Comparison of ENCODE assay signal across 8 cellular contexts in genomic region chr12:10771132-10771733, GRCh38. TPM values are rescaled to one million over a fixed set of nuclear protein-coding genes. Genes with fewer than 3 reads are reported as not detected.
A peak's percentile ranks its signal among the peaks of the same experiment; 100 is the strongest.
DNase-seq lines count a peak whose midpoint lies in the region; ATAC-seq and TF ChIP-seq lines count a peak whose summit lies in the region.

No MANE protein-coding gene starts in this region.

- no peaks in the 10 kb centered on the region for H3K27me3 ChIP-seq in H7 (ENCODE audit: control insufficient read depth, insufficient read depth, low read length)
- H3K27me3 ChIP-seq in RWPE2 (ENCODE audit: insufficient read depth, poor library complexity, severe bottlenecking), result peaks cover 8% of the 10 kb centered on the region
- no peaks in the 10 kb centered on the region for H3K27me3 ChIP-seq in aorta (ENCODE audit: control insufficient read depth in 1 of 2, insufficient read depth in 2 of 2, low read length in 1 of 2)

- no peak for ATAC-seq in RWPE2 (ENCODE audit: low read depth)
- ATAC-seq in GM18520 (IDR thresholded peaks at IDR 0.05; ENCODE audit: unreplicated experiment), result no peak
- no peak for ATAC-seq in aorta (ENCODE audit: low FRiP score)

- H3K4me3 ChIP-seq in H7 (ENCODE audit: insufficient read depth, low read depth, low read length), result no peak overlapping the region
- no peak overlapping the region for H3K4me3 ChIP-seq in RWPE2 (ENCODE audit: severe bottlenecking)
- no peak overlapping the region for H3K4me3 ChIP-seq in foreskin fibroblast (ENCODE audit: low read depth in 1 of 2, low read length in 2 of 2)
- no peak overlapping the region for H3K4me3 ChIP-seq in aorta (ENCODE audit: low read length in 2 of 2)

- H3K27ac ChIP-seq in RWPE2 (ENCODE audit: poor library complexity, severe bottlenecking) (no peak overlapping the region), aorta (ENCODE audit: low read depth in 1 of 2, low read length in 2 of 2) (no peak overlapping the region)

- intact Hi-C loops in aorta (cut with DNase I), result loop anchor here (2.0 to 5.0 kb wide), 3 partner anchors 428 to 716 kb away; no protein-coding TSS in a partner anchor

- WGBS in aorta, 2 donors, result 0% methylated on average over 1 of the region's 1 CpG

- H3K9me3 ChIP-seq in RWPE2 (ENCODE audit: severe bottlenecking) (no peaks in the 10 kb centered on the region), aorta (ENCODE audit: control insufficient read depth, low read length) (no peaks in the 10 kb centered on the region)

- DNase-seq in AML-193 (lab: John Stamatoyannopoulos, UW) (peak; percentile 26 to 63), H7 (peak; percentile 8), RWPE2 (ENCODE audit: low spot score) (no peak), foreskin fibroblast (peak; percentile 14 to 61), renal cortical epithelial cell (ENCODE audit: low read depth) (peak; percentile 23), NCI-H774 (lab: John Stamatoyannopoulos, UW) (no peak), aorta (no peak)

- TF ChIP-seq CTCF in RWPE2 (IDR thresholded peaks at IDR 0.05; ENCODE audit: poor library complexity, severe bottlenecking), result peak; percentile 62
- peak; percentile 48 for TF ChIP-seq CTCF in foreskin fibroblast (IDR thresholded peaks at IDR 0.05; ENCODE audit: low read depth, low read length)

- H3K36me3 ChIP-seq in H7 (replicated peaks; ENCODE audit: control insufficient read depth, insufficient read depth, low read length), result no peaks in the 10 kb centered on the region
- no peaks in the 10 kb centered on the region for H3K36me3 ChIP-seq in RWPE2 (ENCODE audit: low read depth)
- no peaks in the 10 kb centered on the region for H3K36me3 ChIP-seq in aorta (ENCODE audit: control insufficient read depth in 1 of 2, insufficient read depth in 2 of 2, low read length in 1 of 2)

- no peaks in the 10 kb centered on the region for H3K4me1 ChIP-seq in RWPE2 (ENCODE audit: insufficient read depth, poor library complexity, severe bottlenecking)
- no peaks in the 10 kb centered on the region for H3K4me1 ChIP-seq in aorta (ENCODE audit: control insufficient read depth in 1 of 2, insufficient read depth in 2 of 2, low read length in 2 of 2)

RNA-seq across cellular contexts. Expression of gene TAS2R7, which starts 31.2 kb away (rescaled TPM):
- not detected in 2 replicates for total RNA-seq in H7 (2014; rRNA removed; shearing (Covaris generic))
- total RNA-seq in renal cortical epithelial cell (0.20 TPM in 1 of 2 replicates, not detected in the other), aorta (not detected)
- not detected for polyA plus RNA-seq in aorta

RNA-seq across cellular contexts. Expression of gene TAS2R8, which starts 35.9 kb away (rescaled TPM):
- total RNA-seq in H7 (2014; rRNA removed; shearing (Covaris generic)), result not detected in 2 replicates
- total RNA-seq in renal cortical epithelial cell (0.25 TPM in 1 of 2 replicates, not detected in the other), aorta (not detected)
- polyA plus RNA-seq in aorta, result not detected

RNA-seq across cellular contexts. Expression of gene TAS2R9, which starts 38.7 kb away (rescaled TPM):
- not detected in 2 replicates for total RNA-seq in H7 (2014; rRNA removed; shearing (Covaris generic))
- 0.35 TPM in 1 of 2 replicates, not detected in the other for total RNA-seq in renal cortical epithelial cell
- not detected for total RNA-seq in aorta
- not detected for polyA plus RNA-seq in aorta

RNA-seq across cellular contexts. Expression of gene YBX3, which starts 48.1 kb away (rescaled TPM):
- total RNA-seq in H7 (2014; rRNA removed; shearing (Covaris generic)), result 108 and 140 TPM in 2 replicates
- total RNA-seq in renal cortical epithelial cell, result 67.6 and 163 TPM in 2 replicates
- 100 to 1,000 TPM; 368 to 602 TPM for total RNA-seq in aorta
- 100 to 1,000 TPM; 277 to 353 TPM for polyA plus RNA-seq in aorta

RNA-seq across cellular contexts. Expression of gene TAS2R10, which starts 54.9 kb away (rescaled TPM):
- total RNA-seq in H7 (2014; rRNA removed; shearing (Covaris generic)), result 0.10 TPM in 1 of 2 replicates, not detected in the other
- 3.0 TPM in 1 of 2 replicates, not detected in the other for total RNA-seq in renal cortical epithelial cell
- total RNA-seq in aorta, result 1 to 10 TPM; 1.4 to 1.8 TPM
- polyA plus RNA-seq in aorta, result not detected

Comparison
In these comparisons a context has a peak if more than half of its experiments do, and no peak if none do; other contexts are left out.
1. DNase-seq: peak in AML-193 (2 of 2), H7 (single experiment), foreskin fibroblast (2 of 2) and renal cortical epithelial cell (single experiment); none in RWPE2 (single experiment), NCI-H774 (single experiment) and aorta (0 of 2).